ENCODE assay signal across 9 cellular contexts in the genomic region with DNA sequence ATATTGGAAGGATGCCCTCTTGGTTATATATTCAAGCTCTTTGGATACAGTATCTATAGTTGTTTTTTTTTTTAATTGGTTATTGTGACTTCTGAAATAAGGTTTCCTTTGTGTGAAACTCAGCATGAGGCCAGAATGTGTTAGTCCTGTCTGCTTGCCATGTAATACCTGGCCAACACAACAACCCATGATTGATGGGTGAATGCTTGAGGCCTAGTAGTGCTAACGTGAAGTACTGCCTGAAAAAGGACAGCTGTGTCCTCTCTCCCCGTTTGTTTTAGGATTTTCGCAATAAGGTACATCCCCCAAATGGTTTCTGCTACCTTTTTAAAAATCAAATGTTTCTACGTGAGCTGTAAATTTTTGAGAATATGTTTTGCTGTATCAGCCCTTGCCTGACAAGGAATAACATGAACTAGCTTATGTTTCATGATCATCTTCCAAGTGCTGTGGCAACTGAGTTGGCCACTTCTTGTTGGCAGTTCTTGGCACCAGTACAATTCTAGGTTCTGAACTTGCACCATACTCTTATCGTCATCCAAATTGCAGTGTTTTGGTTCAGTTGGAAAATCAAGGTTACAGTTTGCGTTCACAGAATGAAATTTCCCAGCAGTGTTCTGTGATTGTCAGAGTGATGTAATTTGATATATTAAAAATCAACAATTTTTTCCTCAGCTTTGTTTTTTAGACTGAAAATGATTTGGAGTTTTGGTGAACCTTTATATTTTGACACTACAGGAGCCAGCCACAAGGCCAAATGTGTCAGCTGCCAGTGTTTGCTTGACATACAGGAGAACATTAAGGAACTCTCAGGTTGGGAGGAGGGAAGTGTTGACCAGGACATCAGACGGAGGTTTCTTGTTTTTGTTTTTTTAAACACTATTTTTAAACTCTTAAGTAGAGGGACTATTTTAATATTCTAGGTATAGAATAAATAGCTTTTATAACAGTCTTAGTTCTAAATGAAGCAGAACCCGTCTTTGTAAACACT. TPM values are rescaled to one million over a fixed set of nuclear protein-coding genes. Genes with fewer than 3 reads are reported as not detected.
DNase-seq lines count a peak whose midpoint lies in the region; ATAC-seq and TF ChIP-seq lines count a peak whose summit lies in the region.
"Had no signal": no experiment of that assay in that cellular context is flagged by ENCODE, and none has a peak within 500 bp of the region (broad histone marks: within the 10 kb centered on the region; RNA-seq: fewer than 3 reads in every experiment).

No MANE protein-coding gene starts in this region.

- H3K4me1 ChIP-seq in breast epithelium (no peaks in the 10 kb centered on the region), aorta (ENCODE audit: control insufficient read depth in 1 of 2, insufficient read depth in 2 of 2, low read length in 2 of 2) (peaks cover 2 to 6% of the 10 kb centered on the region in 2 donors)

- TF ChIP-seq POLR2A in breast epithelium (IDR thresholded peaks at IDR 0.05) = no peak

- TF ChIP-seq CTCF in breast epithelium (IDR thresholded peaks at IDR 0.05) = no peak

- peak overlapping the region; percentile 56 to 59 for H3K27ac ChIP-seq in breast epithelium
- H3K27ac ChIP-seq in aorta (ENCODE audit: low read depth in 1 of 2, low read length in 2 of 2) = peak overlapping the region; percentile 76 to 88

- intact Hi-C loops in breast epithelium (cut with DNase I; ENCODE audit: low total_unique reads) = no loop called here
- intact Hi-C loops in aorta (cut with DNase I) = no loop called here

- peaks cover 50% of the 10 kb centered on the region for H3K4me1 Mint-ChIP-seq in stimulated activated naive CD8-positive, alpha-beta T cell treated with anti-CD3 and anti-CD28 coated beads, Interleukin-15, Interleukin-2, amounts not matched to agents 100 ng/mL and 50 ng/mL, for 24 hours (ENCODE audit: low read depth)
- peaks cover 29 to 46% (median 39%) of the 10 kb centered on the region in 3 donors for H3K4me1 Mint-ChIP-seq in naive B cell

- no peak for DNase-seq in stimulated activated naive CD8-positive, alpha-beta T cell treated with anti-CD3 and anti-CD28 coated beads, Interleukin-15, Interleukin-2, amounts not matched to agents 100 U/mL and 50 U/mL, for 24 hours
- DNase-seq in breast epithelium (ENCODE audit: low spot score in 2 of 2) (no peak), naive B cell (no peak), aorta (peak in 1 of 2 donors; percentile 11), T1000 (lab: John Stamatoyannopoulos, UW) (no peak), putamen (ENCODE audit: low spot score) (no peak), nucleus accumbens (lab: John Stamatoyannopoulos, UW) (no peak)

- H3K27ac Mint-ChIP-seq in stimulated activated naive CD8-positive, alpha-beta T cell treated with anti-CD3 and anti-CD28 coated beads, Interleukin-15, Interleukin-2, amounts not matched to agents 100 ng/mL and 50 ng/mL, for 24 hours = peak overlapping the region; percentile 47
- H3K27ac Mint-ChIP-seq in naive B cell = peak overlapping the region in 5 of 6 donors; percentile 36 to 90 (median 76)

- no peaks in the 10 kb centered on the region for H3K9me3 Mint-ChIP-seq in stimulated activated naive CD8-positive, alpha-beta T cell treated with anti-CD3 and anti-CD28 coated beads, Interleukin-15, Interleukin-2, amounts not matched to agents 100 ng/mL and 50 ng/mL, for 24 hours
- H3K9me3 Mint-ChIP-seq in naive B cell = no peaks in the 10 kb centered on the region

- H3K36me3 Mint-ChIP-seq in stimulated activated naive CD8-positive, alpha-beta T cell treated with anti-CD3 and anti-CD28 coated beads, Interleukin-15, Interleukin-2, amounts not matched to agents 100 ng/mL and 50 ng/mL, for 24 hours (ENCODE audit: low read depth) = peaks cover 46% of the 10 kb centered on the region
- peaks cover 8 to 17% of the 10 kb centered on the region in 2 donors for H3K36me3 Mint-ChIP-seq in naive B cell

- no peak overlapping the region for H3K4me3 ChIP-seq in breast epithelium
- H3K4me3 ChIP-seq in aorta (ENCODE audit: low read length in 2 of 2) = no peak overlapping the region
- H3K4me3 ChIP-seq: Peyer's patch had no signal

- no peaks in the 10 kb centered on the region for H3K9me3 ChIP-seq in breast epithelium
- no peaks in the 10 kb centered on the region for H3K9me3 ChIP-seq in aorta (ENCODE audit: control insufficient read depth, low read length)
- H3K9me3 ChIP-seq: Peyer's patch had no signal

- 22 to 26% methylated on average over 8 of the region's 8 CpGs for WGBS in aorta, 2 donors

- H3K36me3 ChIP-seq in breast epithelium (no peaks in the 10 kb centered on the region), aorta (ENCODE audit: control insufficient read depth in 1 of 2, insufficient read depth in 2 of 2, low read length in 1 of 2) (peaks cover 4 to 6% of the 10 kb centered on the region in 2 donors)

- H3K27me3 Mint-ChIP-seq in stimulated activated naive CD8-positive, alpha-beta T cell treated with anti-CD3 and anti-CD28 coated beads, Interleukin-15, Interleukin-2, amounts not matched to agents 100 ng/mL and 50 ng/mL, for 24 hours = no peaks in the 10 kb centered on the region
- H3K27me3 Mint-ChIP-seq in naive B cell = no peaks in the 10 kb centered on the region

- ATAC-seq in stimulated activated naive CD8-positive, alpha-beta T cell treated with anti-CD3 and anti-CD28 coated beads, Interleukin-15, Interleukin-2, amounts not matched to agents 100 U/mL and 50 U/mL, for 24 hours = no peak
- ATAC-seq in naive B cell (ENCODE audit: low read depth in 2 of 2) (no peak), aorta (ENCODE audit: low FRiP score) (peak; percentile 7)

- no peak overlapping the region for H3K4me3 Mint-ChIP-seq in stimulated activated naive CD8-positive, alpha-beta T cell treated with anti-CD3 and anti-CD28 coated beads, Interleukin-15, Interleukin-2, amounts not matched to agents 100 ng/mL and 50 ng/mL, for 24 hours
- peak overlapping the region in 2 of 8 donors; percentile 13 to 40 for H3K4me3 Mint-ChIP-seq in naive B cell

- H3K27me3 ChIP-seq in breast epithelium = no peaks in the 10 kb centered on the region
- H3K27me3 ChIP-seq in aorta (ENCODE audit: control insufficient read depth in 1 of 2, insufficient read depth in 2 of 2, low read length in 1 of 2) = no peaks in the 10 kb centered on the region
- H3K27me3 ChIP-seq: Peyer's patch had no signal

RNA-seq across cellular contexts. Expression of gene ASCC1, which starts 13.5 kb away (rescaled TPM):
- total RNA-seq in breast epithelium (10 to 100 TPM; 28.5 to 42.9 (median 29.6) TPM), aorta (10 to 100 TPM; 23.3 to 32.3 TPM)
- polyA plus RNA-seq in naive B cell (ENCODE audit: low read depth in 6 of 6) (10 to 100 TPM; 43.8 to 69.0 (median 48.4) TPM), aorta (10 to 100 TPM; 19.7 to 22.3 TPM)

RNA-seq across cellular contexts. Expression of gene ANAPC16, which starts 13.7 kb away (rescaled TPM):
- total RNA-seq in breast epithelium (100 to 1,000 TPM; 104 to 155 (median 112) TPM), aorta (10 to 100 TPM; 70.7 to 75.7 TPM)
- polyA plus RNA-seq in naive B cell (ENCODE audit: low read depth in 6 of 6) (100 to 1,000 TPM; 485 to 708 (median 561) TPM), aorta (100 to 1,000 TPM; 165 to 281 TPM)

RNA-seq across cellular contexts. Expression of gene DDIT4, which starts 44.2 kb away (rescaled TPM):
- total RNA-seq in breast epithelium = 100 to 1,000 TPM; 183 to 555 (median 341) TPM
- polyA plus RNA-seq in naive B cell (ENCODE audit: low read depth in 6 of 6) = 100 to 1,000 TPM in 1 of 6 donors, 10 to 100 TPM in 5; 22.6 to 124 (median 78.2) TPM
- total RNA-seq in aorta = 100 to 1,000 TPM; 104 to 126 TPM
- 10 to 100 TPM; 55.9 to 96.5 TPM for polyA plus RNA-seq in aorta
